8 cellular contexts compared by ENCODE assay signal in the genomic region with DNA sequence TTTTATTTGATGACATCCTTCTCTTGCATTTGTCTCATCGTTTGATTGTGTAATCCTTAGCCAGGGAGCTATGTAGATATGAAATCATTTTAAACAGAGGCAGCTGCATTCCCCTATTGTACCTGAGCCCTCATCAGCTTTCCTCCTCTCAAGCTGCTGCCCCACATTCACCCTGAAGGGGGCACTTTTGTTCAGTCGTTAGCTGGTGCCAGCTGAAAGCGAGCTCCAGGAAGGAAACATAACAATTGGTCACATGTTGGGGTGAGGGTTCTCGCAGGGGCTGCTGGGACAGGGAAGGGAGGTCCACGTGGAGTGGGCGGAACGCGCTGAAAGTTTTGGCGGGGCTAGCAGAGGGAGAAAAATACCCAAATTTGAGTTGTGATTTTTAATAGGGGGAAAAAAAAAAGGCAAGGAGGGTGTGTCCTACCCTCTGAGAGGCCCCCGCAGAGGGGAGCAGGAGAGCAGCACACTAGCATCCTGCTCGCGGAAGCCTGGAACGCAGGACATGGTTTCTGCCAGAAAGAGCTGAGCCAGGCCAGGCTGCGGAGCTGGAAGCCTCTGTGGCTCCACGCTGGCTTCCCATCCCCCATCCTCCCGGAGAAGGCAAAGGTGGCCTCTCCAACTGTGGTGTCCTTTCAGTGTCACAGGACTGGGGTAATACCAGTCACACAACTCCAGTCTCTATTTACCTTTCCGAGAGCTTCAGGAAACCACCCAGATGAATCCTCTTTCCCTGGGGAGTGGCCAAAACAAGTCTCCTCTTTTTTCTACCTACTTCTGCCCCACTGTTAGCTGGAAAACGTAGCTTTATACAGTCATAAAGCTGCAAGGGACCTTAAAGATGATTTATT. TPM values are rescaled to one million over a fixed set of nuclear protein-coding genes. Genes with fewer than 3 reads are reported as not detected.
DNase-seq lines count a peak whose midpoint lies in the region; ATAC-seq and TF ChIP-seq lines count a peak whose summit lies in the region.

No MANE protein-coding gene starts in this region.

- H3K27ac ChIP-seq in OCI-LY7 (ENCODE audit: low read depth, low read length, poor library complexity, severe bottlenecking): peak overlapping the region; percentile 78
- peak overlapping the region; percentile 82 for H3K27ac ChIP-seq in epithelial cell of prostate

- peak; percentile 91 for DNase-seq in DMS114 treated with DMSO at 0.1 percent for 48 hours (lab: John Stamatoyannopoulos, UW; ENCODE audit: unreplicated experiment)
- peak; percentile 97 for DNase-seq in OCI-LY7 (ENCODE audit: low spot score)
- DNase-seq in activated T-cell treated with anti-CD3 and anti-CD28 coated beads for 4 hours: peak; percentile 93
- peak; percentile 77 for DNase-seq in epithelial cell of prostate (ENCODE audit: low read depth, low spot score)
- DNase-seq in mucosa of gallbladder (ENCODE audit: low spot score): peak; percentile 96
- peak; percentile 86 for DNase-seq in stimulated activated CD8-positive, alpha-beta memory T cell treated with anti-CD3 and anti-CD28 coated beads, Interleukin-4, amount 100 ng/mL, for 24 hours (ENCODE audit: low read depth)

- no peaks in the 10 kb centered on the region for H3K9me3 ChIP-seq in OCI-LY7 (ENCODE audit: low read length)

- no peaks in the 10 kb centered on the region for H3K79me2 ChIP-seq in OCI-LY7 (ENCODE audit: insufficient read depth, low read depth, low read length)

- peak overlapping the region; percentile 88 for H2AFZ ChIP-seq in OCI-LY7 (ENCODE audit: low read length)

- H3K9me3 Mint-ChIP-seq in IgD-negative memory B cell: no peaks in the 10 kb centered on the region

- peak; percentile 71 for ATAC-seq in GM21526 (IDR thresholded peaks at IDR 0.05; ENCODE audit: low FRiP score, unreplicated experiment)

- H3K27ac Mint-ChIP-seq in IgD-negative memory B cell: peak overlapping the region; percentile 0 to 91 (median 83)

- peak overlapping the region; percentile 77 for H3K4me2 ChIP-seq in OCI-LY7 (ENCODE audit: low read length)

- H3K27me3 Mint-ChIP-seq in IgD-negative memory B cell: peaks cover 2% of the 10 kb centered on the region

- no peaks in the 10 kb centered on the region for H4K20me1 ChIP-seq in OCI-LY7 (ENCODE audit: insufficient read depth, low read length)

- no peaks in the 10 kb centered on the region for H3K9me2 ChIP-seq in OCI-LY7 (ENCODE audit: insufficient read depth, low read length)

- H3K4me1 ChIP-seq in OCI-LY7 (ENCODE audit: insufficient read depth, low read length, poor library complexity, severe bottlenecking): peaks cover 59% of the 10 kb centered on the region

- intact Hi-C loops in OCI-LY7 (cut with micrococcal nuclease; ENCODE audit: unreplicated experiment): loop anchor here (1.0 to 5.0 kb wide), 4 partner anchors 27 to 174 kb away; partner anchors contain the start of genes CASC3 and CDC6

- POLR2A ChIA-PET in OCI-LY7 (lab: Charles Lee): interaction anchor here (0.6 to 4.1 kb wide), 12 partner anchors 10 to 208 kb away, joined by 3 to 52 read pairs (median 4); partner anchors contain the start of genes CASC3, NR1D1 and WIPF2

- BruUV-seq in OCI-LY7 (replicated peaks; lab: Mats Ljungman, UMichigan): TSS peak; percentile 100

- peak overlapping the region; percentile 64 for H3K4me3 ChIP-seq in OCI-LY7 (ENCODE audit: low read depth, low read length, poor library complexity, severe bottlenecking)

- peak; percentile 95 for TF ChIP-seq CTCF in OCI-LY7 (conservative IDR thresholded peaks at IDR 0.05; ENCODE audit: low read length)

- CTCF ChIA-PET in OCI-LY7 (lab: Charles Lee; ENCODE audit: unreplicated experiment): interaction anchor here (0.5 to 2.8 kb wide), 11 partner anchors 10 to 117 kb away, joined by 3 to 21 read pairs (median 6); partner anchors contain the start of genes CASC3, MSL1 and NR1D1

- H3K36me3 ChIP-seq in OCI-LY7 (ENCODE audit: insufficient read depth, low read length): no peaks in the 10 kb centered on the region

- peak overlapping the region; percentile 79 to 93 (median 89) for H3K4me3 Mint-ChIP-seq in IgD-negative memory B cell

- H3K4me1 Mint-ChIP-seq in IgD-negative memory B cell: peaks cover 31 to 37% (median 33%) of the 10 kb centered on the region in 3 donors

- no peaks in the 10 kb centered on the region for H3K36me3 Mint-ChIP-seq in IgD-negative memory B cell

RNA-seq across cellular contexts. Expression of gene MSL1, which starts 8.4 kb away (rescaled TPM):
- polyA plus RNA-seq in IgD-negative memory B cell: 10.1 TPM
- 67.2 and 95.4 TPM in 2 replicates for total RNA-seq in OCI-LY7 (2014; rRNA removed; shearing (Covaris generic))
- total RNA-seq in OCI-LY7 (2022) (96.0 and 97.2 TPM in 2 replicates), mucosa of gallbladder (90.9 TPM)

RNA-seq across cellular contexts. Expression of gene NR1D1, which starts 12.9 kb away (rescaled TPM):
- 3.6 TPM for polyA plus RNA-seq in IgD-negative memory B cell
- 1.7 and 2.3 TPM in 2 replicates for total RNA-seq in OCI-LY7 (2014; rRNA removed; shearing (Covaris generic))
- total RNA-seq in OCI-LY7 (2022) (7.0 and 8.7 TPM in 2 replicates), mucosa of gallbladder (34.7 TPM)

RNA-seq across cellular contexts. Expression of gene CASC3, which starts 27.0 kb away (rescaled TPM):
- polyA plus RNA-seq in IgD-negative memory B cell: 49.9 TPM
- total RNA-seq in OCI-LY7 (2014; rRNA removed; shearing (Covaris generic)): 42.6 and 46.9 TPM in 2 replicates
- total RNA-seq in OCI-LY7 (2022) (100 and 117 TPM in 2 replicates), mucosa of gallbladder (78.5 TPM)

RNA-seq across cellular contexts. Expression of gene THRA, which starts 50.6 kb away (rescaled TPM):
- 4.6 TPM for polyA plus RNA-seq in IgD-negative memory B cell
- total RNA-seq in OCI-LY7 (2014; rRNA removed; shearing (Covaris generic)): 5.4 and 9.3 TPM in 2 replicates
- total RNA-seq in OCI-LY7 (2022) (3.9 and 5.1 TPM in 2 replicates), mucosa of gallbladder (78.7 TPM)

RNA-seq across cellular contexts. Expression of gene MED24, which starts 59.1 kb away (rescaled TPM):
- polyA plus RNA-seq in IgD-negative memory B cell: 51.9 TPM
- total RNA-seq in OCI-LY7 (2014; rRNA removed; shearing (Covaris generic)): 36.3 and 65.9 TPM in 2 replicates
- total RNA-seq in OCI-LY7 (2022) (103 and 112 TPM in 2 replicates), mucosa of gallbladder (74.2 TPM)

Comparison
In these comparisons a context has a peak if more than half of its experiments do, and no peak if none do; other contexts are left out.
1. Peak in every context shown above with its lines: DNase-seq, ATAC-seq, H3K4me3 ChIP-seq and H3K27ac ChIP-seq.